8 cellular contexts compared by ENCODE assay signal in genomic region chr7:131513245-131514061, GRCh38. TPM values are rescaled to one million over a fixed set of nuclear protein-coding genes. Genes with fewer than 3 reads are reported as not detected.
DNase-seq lines count a peak whose midpoint lies in the region; ATAC-seq, FAIRE-seq and TF ChIP-seq lines count a peak whose summit lies in the region.

No MANE protein-coding gene starts in this region.

- FAIRE-seq in pancreas (lab: Jason Lieb, UNC): no peak

- no peaks in the 10 kb centered on the region for H4K20me1 ChIP-seq in HCT116 (ENCODE audit: insufficient read depth)

- ATAC-seq in HCT116: peak; percentile 99
- ATAC-seq in pancreas: peak; percentile 98

- DNase-seq in GM03348 (ENCODE audit: low spot score): peak; percentile 92
- DNase-seq in HCT116 (ENCODE audit: low read depth, low spot score): peak; percentile 75
- DNase-seq in MV-4-11 (lab: John Stamatoyannopoulos, UW): peak; percentile 47
- DNase-seq in SK-N-DZ (ENCODE audit: low spot score): peak; percentile 77
- peak; percentile 45 to 71 (median 53) for DNase-seq in activated naive CD4-positive, alpha-beta T cell (lab: John Stamatoyannopoulos, UW)
- DNase-seq in glomerular visceral epithelial cell (ENCODE audit: extremely low spot score): peak; percentile 83
- peak; percentile 85 to 96 (median 92) for DNase-seq in pancreas
- peak; percentile 87 to 93 for DNase-seq in thyroid gland

- H3K79me2 ChIP-seq in HCT116 (ENCODE audit: insufficient read depth, low read length): peaks cover 10% of the 10 kb centered on the region; the same call in 1 of the 2 replicates

- TF ChIP-seq CTCF in HCT116 (IDR thresholded peaks at IDR 0.05 in 2 of 3, conservative IDR thresholded peaks at IDR 0.05 in 1 of 3; ENCODE audit: borderline replicate concordance in 1 of 3, insufficient read depth in 1 of 3, low read depth in 2 of 3, low read length in 2 of 3): peak; percentile 73 to 99 (median 95)
- TF ChIP-seq CTCF in pancreas (IDR thresholded peaks at IDR 0.05): peak; percentile 93 to 96 (median 96)
- TF ChIP-seq CTCF in thyroid gland (IDR thresholded peaks at IDR 0.05): peak; percentile 82 to 94 (median 89)

- H3K4me3 ChIP-seq in HCT116 (replicated peaks in 1 of 2; ENCODE audit: low read depth in 1 of 2, low read length in 2 of 2) (no peak overlapping the region), pancreas (no peak overlapping the region), thyroid gland (replicated peaks in 1 of 3) (no peak overlapping the region)

- H3K27me3 ChIP-seq in HCT116 (ENCODE audit: insufficient read depth, low read length) (no peaks in the 10 kb centered on the region), pancreas (no peaks in the 10 kb centered on the region), thyroid gland (no peaks in the 10 kb centered on the region)

- intact Hi-C loops in HCT116 (cut with micrococcal nuclease) (loop anchor here (1.0 kb wide), 1 partner anchor 25 kb away; no protein-coding TSS in a partner anchor), pancreas (cut with DNase I) (no loop called here), thyroid gland (cut with DNase I) (loop anchor here (10.0 kb wide), 1 partner anchor 619 kb away; no protein-coding TSS in a partner anchor)

- BruUV-seq in HCT116 (replicated peaks; lab: Mats Ljungman, UMichigan): no TSS peak

- POLR2A ChIA-PET in HCT116 (lab: Charles Lee): no interaction called here

- TF ChIP-seq RAD21 in HCT116 (IDR thresholded peaks at IDR 0.05; ENCODE audit: low read depth): peak; percentile 86

- RAD21 ChIA-PET in HCT116 (lab: Charles Lee; ENCODE audit: low non-redundant PET in 1 of 2, low total read pairs in 2 of 2, uncharacterized antibody in 2 of 2, unreplicated experiment in 2 of 2): no interaction called here

- peak overlapping the region; percentile 28; the same call in 1 of the 2 replicates for H3K9ac ChIP-seq in HCT116 (ENCODE audit: low read length)

- 37% methylated on average over 11 of the region's 11 CpGs for WGBS in pancreas, 2 donors
- WGBS in thyroid gland, 2 donors: 45 to 52% methylated on average over 8 to 11 of the region's 11 CpGs

- H3K27ac ChIP-seq in HCT116 (ENCODE audit: low read depth, low read length): peak overlapping the region; percentile 13; the same call in 1 of the 2 replicates
- H3K27ac ChIP-seq in pancreas: peak overlapping the region in 2 of 4 donors; percentile 48 to 62
- H3K27ac ChIP-seq in thyroid gland: peak overlapping the region in 2 of 3 donors; percentile 37 to 52

- peak overlapping the region; percentile 59 for H3K4me2 ChIP-seq in HCT116 (ENCODE audit: low read length)

- peaks cover 11 to 17% of the 10 kb centered on the region in 2 experiments for H3K4me1 ChIP-seq in HCT116 (ENCODE audit: control insufficient read depth in 1 of 2, insufficient read depth in 2 of 2, low read length in 2 of 2)
- H3K4me1 ChIP-seq in pancreas: peaks cover 0 to 6% (median 5%) of the 10 kb centered on the region in 3 donors
- H3K4me1 ChIP-seq in thyroid gland: peaks cover 12 to 30% of the 10 kb centered on the region in 2 donors

- H2AFZ ChIP-seq in HCT116 (ENCODE audit: low read depth, low read length, poor library complexity, severe bottlenecking): no peak overlapping the region

- H3K9me3 ChIP-seq in HCT116 (ENCODE audit: control insufficient read depth in 1 of 2, insufficient read depth in 1 of 2, low read depth in 1 of 2, low read length in 2 of 2) (no peaks in the 10 kb centered on the region), pancreas (no peaks in the 10 kb centered on the region), thyroid gland (no peaks in the 10 kb centered on the region)

- no peaks in the 10 kb centered on the region for H3K9me2 ChIP-seq in HCT116 (ENCODE audit: insufficient read depth)

- CTCF ChIA-PET in HCT116 (lab: Charles Lee): interaction anchor here (1.1 to 1.5 kb wide), 6 partner anchors 20 to 135 kb away, joined by 3 to 5 read pairs (median 3); no protein-coding TSS in a partner anchor

- TF ChIP-seq POLR2A in HCT116 (IDR thresholded peaks at IDR 0.05; ENCODE audit: borderline replicate concordance, extremely low read depth, insufficient read depth, insufficient read length): no peak
- no peak for TF ChIP-seq POLR2A in thyroid gland (IDR thresholded peaks at IDR 0.05)

- H3K36me3 ChIP-seq in HCT116 (ENCODE audit: control insufficient read depth in 1 of 2, insufficient read depth in 2 of 2, low read length in 2 of 2): peaks cover 0 to 7% of the 10 kb centered on the region in 2 experiments; a peak in 1 of 4 replicates
- no peaks in the 10 kb centered on the region for H3K36me3 ChIP-seq in pancreas
- peaks cover 0 to 4% of the 10 kb centered on the region in 2 donors for H3K36me3 ChIP-seq in thyroid gland

TF ChIP-seq in HCT116, 20 proteins besides CTCF, POLR2A, EP300 and RAD21 (continues in another document):
- TF ChIP-seq SRF (IDR thresholded peaks at IDR 0.05; ENCODE audit: low read depth) (no peak), CEBPB (IDR thresholded peaks at IDR 0.05; ENCODE audit: low read depth) (no peak), REST (IDR thresholded peaks at IDR 0.05; ENCODE audit: low read depth) (no peak), SIN3A (IDR thresholded peaks at IDR 0.05; ENCODE audit: low read depth) (no peak), SP1 (IDR thresholded peaks at IDR 0.05; ENCODE audit: low read depth) (no peak), FOSL1 (IDR thresholded peaks at IDR 0.05; ENCODE audit: low read depth) (no peak), TCF7L2 (IDR thresholded peaks at IDR 0.05; ENCODE audit: borderline replicate concordance, extremely low read depth, insufficient read depth, insufficient read length) (peak; percentile 21), JUND (IDR thresholded peaks at IDR 0.05) (no peak), YY1 (IDR thresholded peaks at IDR 0.05; ENCODE audit: extremely low read depth, insufficient replicate concordance, low read depth, low read length) (peak; percentile 39), ZNF274 (IDR thresholded peaks at IDR 0.05; ENCODE audit: low read depth, low read length) (no peak), CBX3 (IDR thresholded peaks at IDR 0.05; ENCODE audit: low read depth) (peak; percentile 67; the same call in 1 of the 2 replicates), EZH2phosphoT487 (IDR thresholded peaks at IDR 0.05; ENCODE audit: borderline replicate concordance) (no peak), ELF1 (IDR thresholded peaks at IDR 0.05; ENCODE audit: borderline replicate concordance, low read depth) (no peak), ZBTB33 (IDR thresholded peaks at IDR 0.05; ENCODE audit: extremely low read depth, insufficient replicate concordance, low read length) (no peak), POLR2AphosphoS5 (IDR thresholded peaks at IDR 0.05; ENCODE audit: low read depth, low read length) (peak; percentile 27; the same call in 1 of the 2 replicates), EGR1 (IDR thresholded peaks at IDR 0.05; ENCODE audit: low read depth) (no peak), EZH2 (IDR thresholded peaks at IDR 0.05) (no peak), MAX (IDR thresholded peaks at IDR 0.05) (peak; percentile 66; the same call in 1 of the 2 replicates), ZFX (IDR thresholded peaks at IDR 0.05) (no peak)

RNA-seq across cellular contexts. Expression of gene PODXL, which starts 43.0 kb away (rescaled TPM):
- total RNA-seq in HCT116 (2021; ENCODE audit: unreplicated experiment): 37.5 TPM
- polyA plus RNA-seq in HCT116 (2012): 27.1 and 29.8 TPM in 2 replicates
- polyA plus RNA-seq in SK-N-DZ (2014; cell fraction: cytosol; rRNA removed): 7.7 and 9.2 TPM in 2 replicates
- polyA plus RNA-seq in SK-N-DZ (2014; cell fraction: nucleus; rRNA removed): 9.1 and 12.6 TPM in 2 replicates
- 10 to 100 TPM; 33.2 to 71.5 (median 41.4) TPM for total RNA-seq in pancreas
- polyA plus RNA-seq in pancreas: 10 to 100 TPM; 23.0 to 26.3 TPM
- 100 to 1,000 TPM in 1 of 4 donors, 10 to 100 TPM in 3; 47.7 to 125 (median 56.3) TPM for total RNA-seq in thyroid gland

Comparison
In these comparisons a context has a peak if more than half of its experiments do, and no peak if none do; other contexts are left out.
1. intact Hi-C loops: an anchor here in HCT116 (1.0 kb wide) and thyroid gland (10.0 kb wide); none called in pancreas.